Comparison of ENCODE assay signal across 16 cellular contexts in the genomic region with DNA sequence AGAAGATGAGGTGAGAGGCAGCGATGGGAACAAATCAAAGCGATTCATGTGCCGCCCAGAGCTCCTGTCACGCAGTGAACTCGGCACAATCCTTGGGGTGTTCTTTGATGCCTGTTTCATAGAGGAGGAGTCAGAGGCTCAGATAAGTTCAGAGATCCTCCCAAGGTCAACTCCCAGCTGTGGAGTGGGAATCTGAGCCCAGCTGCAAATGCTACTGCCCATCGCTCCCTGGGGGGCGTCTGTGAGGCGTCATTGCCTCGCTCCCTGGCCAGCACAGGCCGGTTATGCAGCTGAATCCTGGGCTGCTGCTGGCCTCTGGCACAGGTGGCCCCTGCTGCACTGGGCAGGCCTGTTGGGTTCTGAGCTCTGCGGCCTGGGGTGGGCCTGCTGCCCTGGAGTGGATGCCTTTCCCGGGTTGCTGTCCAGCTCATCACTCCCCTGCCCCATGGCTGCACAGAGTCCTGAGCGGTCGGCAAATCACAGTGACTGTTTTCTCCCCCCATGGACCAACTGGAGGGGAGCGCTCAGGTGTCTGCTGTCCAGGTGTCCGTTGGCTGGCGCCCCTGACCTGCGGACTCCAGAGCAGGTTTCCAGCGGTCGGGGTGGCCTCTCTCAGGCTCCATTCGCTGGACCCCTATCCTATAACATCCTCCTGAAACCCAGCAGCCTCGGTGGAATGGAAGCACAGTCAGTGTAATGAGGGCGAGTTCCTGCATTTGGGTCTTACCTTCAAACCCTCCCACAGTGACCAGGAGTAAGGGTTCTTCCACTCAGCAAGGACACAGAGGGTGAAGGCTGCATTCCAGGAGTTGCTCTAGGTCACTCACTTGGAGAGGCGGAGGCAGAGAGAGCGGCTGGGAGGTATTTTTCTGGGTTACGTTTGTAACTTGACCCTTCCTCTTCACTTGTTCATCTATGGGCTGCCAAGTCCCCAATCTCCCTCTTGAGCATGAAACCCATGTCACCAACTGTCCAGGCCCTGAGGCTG. TPM values are rescaled to one million over a fixed set of nuclear protein-coding genes. Genes with fewer than 3 reads are reported as not detected.
"Had no signal": no experiment of that assay in that cellular context is flagged by ENCODE, and none has a peak within 500 bp of the region (broad histone marks: within the 10 kb centered on the region; RNA-seq: fewer than 3 reads in every experiment).

No MANE protein-coding gene starts in this region.

- H3K27me3 ChIP-seq: upper lobe of right lung had no signal

- H3K36me3 Mint-ChIP-seq: activated naive CD4-positive, alpha-beta T cell treated with anti-CD3 and anti-CD28 coated beads, Interleukin-2, amount 50 U/mL, for 72 hours; naive B cell had no signal

- H3K4me1 Mint-ChIP-seq: activated B cell treated with CpG ODN at 0.5 μM for 24 hours, naive B cell had no signal

- H3K4me3 ChIP-seq: esophagus muscularis mucosa, lung, prostate gland, upper lobe of right lung had no signal

- H3K27ac Mint-ChIP-seq: activated B cell treated with CpG ODN at 0.5 μM for 24 hours; activated CD4-positive, alpha-beta T cell treated with anti-CD3 and anti-CD28 coated beads, Interleukin-2, amount 10 ng/mL, durations not matched to agents 24 days and 14 days; activated naive CD4-positive, alpha-beta T cell treated with anti-CD3 and anti-CD28 coated beads, Interleukin-2, amount 50 U/mL, for 72 hours; naive B cell; stimulated activated naive CD8-positive, alpha-beta T cell treated with anti-CD3 and anti-CD28 coated beads, Interleukin-15, Interleukin-2, amounts not matched to agents 100 ng/mL and 50 ng/mL, for 24 hours; T-helper 17 cell had no signal

- H3K4me3 Mint-ChIP-seq: activated B cell treated with CpG ODN at 0.5 μM for 24 hours; activated CD4-positive, alpha-beta T cell treated with anti-CD3 and anti-CD28 coated beads, Interleukin-2, amount 10 ng/mL, durations not matched to agents 24 days and 14 days; naive B cell; stimulated activated naive CD8-positive, alpha-beta T cell treated with anti-CD3 and anti-CD28 coated beads, Interleukin-15, Interleukin-2, amounts not matched to agents 100 ng/mL and 50 ng/mL, for 24 hours; T-helper 17 cell had no signal

- H3K4me1 ChIP-seq: prostate gland had no signal

- ATAC-seq: activated naive CD4-positive, alpha-beta T cell treated with anti-CD3 and anti-CD28 coated beads, Interleukin-2, amount 50 U/mL, for 72 hours; T-helper 17 cell; upper lobe of right lung had no signal

- H3K9me3 ChIP-seq: esophagus muscularis mucosa, prostate gland, upper lobe of right lung had no signal

- H3K9me3 Mint-ChIP-seq: activated B cell treated with CpG ODN at 0.5 μM for 24 hours; activated CD4-positive, alpha-beta T cell treated with anti-CD3 and anti-CD28 coated beads, Interleukin-2, amount 10 ng/mL, durations not matched to agents 24 days and 14 days; activated naive CD4-positive, alpha-beta T cell treated with anti-CD3 and anti-CD28 coated beads, Interleukin-2, amount 50 U/mL, for 72 hours; naive B cell; stimulated activated naive CD8-positive, alpha-beta T cell treated with anti-CD3 and anti-CD28 coated beads, Interleukin-15, Interleukin-2, amounts not matched to agents 100 ng/mL and 50 ng/mL, for 24 hours had no signal

- H3K27ac ChIP-seq: esophagus muscularis mucosa, prostate gland, upper lobe of right lung had no signal

- H3K36me3 ChIP-seq: esophagus muscularis mucosa, prostate gland, upper lobe of right lung had no signal

- DNase-seq: activated B cell treated with CpG ODN at 0.5 μM for 24 hours; activated CD4-positive, alpha-beta T cell treated with anti-CD3 and anti-CD28 coated beads, Interleukin-2, amount 10 ng/mL, durations not matched to agents 24 days and 14 days; activated CD8-positive, alpha-beta memory T cell treated with anti-CD3 and anti-CD28 coated beads for 24 hours; activated T-cell treated with anti-CD3 and anti-CD28 coated beads for 4 hours; amygdala; foreskin melanocyte; kidney; naive B cell; stimulated activated CD4-positive, alpha-beta T cell treated with anti-CD3 and anti-CD28 coated beads, Interleukin-4, amount 100 ng/mL, for 24 hours; T-helper 17 cell; upper lobe of right lung had no signal

RNA-seq across cellular contexts. Expression of a gene that starts 36.5 kb away (rescaled TPM):
- total RNA-seq: activated B cell treated with CpG ODN at 0.5 μM for 24 hours; activated CD4-positive, alpha-beta T cell treated with anti-CD3 and anti-CD28 coated beads, Interleukin-2, amount 10 ng/mL, durations not matched to agents 24 days and 14 days; activated naive CD4-positive, alpha-beta T cell treated with anti-CD3 and anti-CD28 coated beads, Interleukin-2, amount 50 U/mL, for 72 hours; T-helper 17 cell had no signal
